Comparison of ENCODE assay signal across 13 cellular contexts in genomic region chr11:10674991-10675440, GRCh38. TPM values are rescaled to one million over a fixed set of nuclear protein-coding genes. Genes with fewer than 3 reads are reported as not detected.
DNase-seq lines count a peak whose midpoint lies in the region; ATAC-seq and TF ChIP-seq lines count a peak whose summit lies in the region.
"Had no signal": no experiment of that assay in that cellular context is flagged by ENCODE, and none has a peak within 500 bp of the region (broad histone marks: within the 10 kb centered on the region; RNA-seq: fewer than 3 reads in every experiment).

No MANE protein-coding gene starts in this region.

- intact Hi-C loops in mucosa of descending colon (cut with DNase I, micrococcal nuclease) (no loop called here), OCI-LY7 (cut with micrococcal nuclease; ENCODE audit: unreplicated experiment) (no loop called here)

- CTCF ChIA-PET in OCI-LY7 (lab: Charles Lee; ENCODE audit: unreplicated experiment): no interaction called here

- peaks cover 27% of the 10 kb centered on the region for H3K4me1 ChIP-seq in Loucy (ENCODE audit: insufficient read depth, low read length, poor library complexity, severe bottlenecking)
- H3K4me1 ChIP-seq in fibroblast of lung (ENCODE audit: control insufficient read depth, extremely low read depth, insufficient read depth, low read length): peaks cover 22% of the 10 kb centered on the region
- H3K4me1 ChIP-seq in mucosa of descending colon (ENCODE audit: low read depth): no peaks in the 10 kb centered on the region
- H3K4me1 ChIP-seq in OCI-LY7 (ENCODE audit: insufficient read depth, low read length, poor library complexity, severe bottlenecking): no peaks in the 10 kb centered on the region

- H3K9me2 ChIP-seq in Loucy (replicated peaks; ENCODE audit: low read depth, low read length): no peaks in the 10 kb centered on the region
- H3K9me2 ChIP-seq in OCI-LY7 (ENCODE audit: insufficient read depth, low read length): no peaks in the 10 kb centered on the region

- H3K4me2 ChIP-seq in Loucy (ENCODE audit: low read depth, low read length, poor library complexity, severe bottlenecking) (peak overlapping the region; percentile 55), fibroblast of lung (ENCODE audit: extremely low read depth, insufficient read depth, low read length) (peak overlapping the region; percentile 51), OCI-LY7 (ENCODE audit: low read length) (no peak overlapping the region)

- peak; percentile 40 for ATAC-seq in mucosa of descending colon
- ATAC-seq in HG02981 (IDR thresholded peaks at IDR 0.05; ENCODE audit: unreplicated experiment): no peak

- no TSS peak for BruUV-seq in OCI-LY7 (replicated peaks; lab: Mats Ljungman, UMichigan)

- H3K36me3 ChIP-seq in Loucy (ENCODE audit: insufficient read depth, low read length) (no peaks in the 10 kb centered on the region), fibroblast of lung (ENCODE audit: control insufficient read depth, insufficient read depth, low read length) (no peaks in the 10 kb centered on the region), mucosa of descending colon (ENCODE audit: low read depth) (no peaks in the 10 kb centered on the region), OCI-LY7 (ENCODE audit: insufficient read depth, low read length) (no peaks in the 10 kb centered on the region)

- H3K27ac ChIP-seq in fibroblast of lung (ENCODE audit: insufficient read depth, low read length): peak overlapping the region; percentile 48
- H3K27ac ChIP-seq in OCI-LY7 (ENCODE audit: low read depth, low read length, poor library complexity, severe bottlenecking): no peak overlapping the region

- no peaks in the 10 kb centered on the region for H3K9me3 Mint-ChIP-seq in T-helper 2 cell treated with Interferon-gamma antibody and Interleukin-4, amounts not matched to agents 5 μg/mL and 100 μg/mL, for 36 hours
- H3K9me3 Mint-ChIP-seq: nephron had no signal

- H4K20me1 ChIP-seq in Loucy (ENCODE audit: insufficient read depth, low read length, poor library complexity, severe bottlenecking) (no peaks in the 10 kb centered on the region), fibroblast of lung (ENCODE audit: control insufficient read depth, extremely low read depth, insufficient read depth, low read length) (no peaks in the 10 kb centered on the region), OCI-LY7 (ENCODE audit: insufficient read depth, low read length) (no peaks in the 10 kb centered on the region)

- H3K4me1 Mint-ChIP-seq in T-helper 2 cell treated with Interferon-gamma antibody and Interleukin-4, amounts not matched to agents 5 μg/mL and 100 μg/mL, for 36 hours (ENCODE audit: low read depth): no peaks in the 10 kb centered on the region

- H3K79me2 ChIP-seq in Loucy (ENCODE audit: insufficient read depth, low read length): no peaks in the 10 kb centered on the region
- H3K79me2 ChIP-seq in fibroblast of lung (ENCODE audit: control insufficient read depth, insufficient read depth, low read length): no peaks in the 10 kb centered on the region
- H3K79me2 ChIP-seq in OCI-LY7 (ENCODE audit: insufficient read depth, low read depth, low read length): no peaks in the 10 kb centered on the region

- peaks cover 54% of the 10 kb centered on the region for H3K27me3 Mint-ChIP-seq in T-helper 2 cell treated with Interferon-gamma antibody and Interleukin-4, amounts not matched to agents 5 μg/mL and 100 μg/mL, for 36 hours (ENCODE audit: low read depth)

- H3K4me3 ChIP-seq in Loucy (ENCODE audit: low read length, poor library complexity, severe bottlenecking) (no peak overlapping the region), fibroblast of lung (replicated peaks in 1 of 4; ENCODE audit: control extremely low read depth in 1 of 4, insufficient read depth in 1 of 4, low read depth in 3 of 4, low read length in 4 of 4) (no peak overlapping the region), mucosa of descending colon (no peak overlapping the region), OCI-LY7 (ENCODE audit: low read depth, low read length, poor library complexity, severe bottlenecking) (no peak overlapping the region)

- H3K9ac ChIP-seq in Loucy (ENCODE audit: low read depth, low read length, poor library complexity, severe bottlenecking): peak overlapping the region; percentile 7
- no peak overlapping the region for H3K9ac ChIP-seq in fibroblast of lung (ENCODE audit: insufficient read depth, low read length)

- no peaks in the 10 kb centered on the region for H3F3A ChIP-seq in Loucy (ENCODE audit: low read depth)

- H3K36me3 Mint-ChIP-seq in T-helper 2 cell treated with Interferon-gamma antibody and Interleukin-4, amounts not matched to agents 5 μg/mL and 100 μg/mL, for 36 hours (ENCODE audit: low read depth): no peaks in the 10 kb centered on the region

- H3K9me3 ChIP-seq in Loucy (ENCODE audit: insufficient read depth, low read depth, low read length) (no peaks in the 10 kb centered on the region), fibroblast of lung (ENCODE audit: control insufficient read depth, insufficient read depth, low read depth, low read length) (no peaks in the 10 kb centered on the region), mucosa of descending colon (no peaks in the 10 kb centered on the region), OCI-LY7 (ENCODE audit: low read length) (no peaks in the 10 kb centered on the region)

- H3K27me3 ChIP-seq in Loucy (ENCODE audit: insufficient read depth, low read length, poor library complexity, severe bottlenecking) (no peaks in the 10 kb centered on the region), fibroblast of lung (ENCODE audit: control insufficient read depth, insufficient read depth, low read length) (no peaks in the 10 kb centered on the region)

- DNase-seq in fibroblast of lung (ENCODE audit: low read depth in 2 of 2): no peak
- DNase-seq in mucosa of descending colon: no peak
- peak; percentile 32 for DNase-seq in superior temporal gyrus (ENCODE audit: extremely low spot score)
- DNase-seq in T-helper 2 cell treated with Interferon-gamma antibody and Interleukin-4, amounts not matched to agents 5 μg/mL and 100 μg/mL, for 36 hours (ENCODE audit: low spot score): no peak
- DNase-seq in NCI-H774 (lab: John Stamatoyannopoulos, UW): no peak
- no peak for DNase-seq in OCI-LY7 (ENCODE audit: low spot score)
- DNase-seq: activated CD4-positive, alpha-beta T cell treated with anti-CD3 and anti-CD28 coated beads for 48 hours; activated naive CD4-positive, alpha-beta T cell treated with anti-CD3 and anti-CD28 coated beads, Interleukin-2, amount 50 U/mL, for 16 hours; Calu3; NCI-H1930 had no signal

- H3K27ac Mint-ChIP-seq in T-helper 2 cell treated with Interferon-gamma antibody and Interleukin-4, amounts not matched to agents 5 μg/mL and 100 μg/mL, for 36 hours: no peak overlapping the region
- H3K27ac Mint-ChIP-seq: nephron had no signal

- H2AFZ ChIP-seq in Loucy (ENCODE audit: low read length) (peak overlapping the region; percentile 41; the same call in 1 of the 2 replicates), fibroblast of lung (ENCODE audit: low read length) (peak overlapping the region; percentile 25), OCI-LY7 (ENCODE audit: low read length) (no peak overlapping the region)

- H3K4me3 Mint-ChIP-seq in T-helper 2 cell treated with Interferon-gamma antibody and Interleukin-4, amounts not matched to agents 5 μg/mL and 100 μg/mL, for 36 hours: no peak overlapping the region
- H3K4me3 Mint-ChIP-seq: nephron had no signal

- TF ChIP-seq CTCF in Loucy (conservative IDR thresholded peaks at IDR 0.05; ENCODE audit: low read length) (no peak), fibroblast of lung (conservative IDR thresholded peaks at IDR 0.05 in 1 of 2, IDR thresholded peaks at IDR 0.05 in 1 of 2; ENCODE audit: low read depth in 1 of 2, low read length in 2 of 2) (no peak), mucosa of descending colon (IDR thresholded peaks at IDR 0.05) (no peak), OCI-LY7 (conservative IDR thresholded peaks at IDR 0.05; ENCODE audit: low read length) (no peak)

- POLR2A ChIA-PET in OCI-LY7 (lab: Charles Lee): no interaction called here

RNA-seq across cellular contexts. Expression of gene IRAG1, which starts 18.5 kb away (rescaled TPM):
- total RNA-seq in fibroblast of lung (25.7 and 55.5 TPM in 2 replicates), mucosa of descending colon (100 to 1,000 TPM in 1 of 3 donors, 10 to 100 TPM in 1, 1 to 10 TPM in 1; 7.5 to 134 (median 15.4) TPM), OCI-LY7 (2022) (not detected in 2 replicates)
- polyA plus RNA-seq in fibroblast of lung: 21.8 and 90.0 TPM in 2 replicates
- polyA plus RNA-seq in fibroblast of lung (2012): 16.3 and 72.4 TPM in 2 replicates
- polyA minus RNA-seq in fibroblast of lung (ENCODE audit: low replicate concordance): 24.8 and 115 TPM in 2 replicates
- not detected in 2 replicates for total RNA-seq in OCI-LY7 (2014; rRNA removed; shearing (Covaris generic))
- total RNA-seq: Calu3 had no signal

Comparison
In these comparisons a context has a peak if more than half of its experiments do, and no peak if none do; other contexts are left out.
1. RNA of gene IRAG1, which starts 18.5 kb away (total RNA-seq): 25.7 to 55.5 TPM in fibroblast of lung and 7.5 to 134 TPM in mucosa of descending colon; not detected in OCI-LY7; every median in the first group is over 4 times any median in the second.